Comparison of ENCODE assay signal across 9 cellular contexts in genomic region chr20:4720977-4721349, GRCh38. TPM values are rescaled to one million over a fixed set of nuclear protein-coding genes. Genes with fewer than 3 reads are reported as not detected.
A peak's percentile ranks its signal among the peaks of the same experiment; 100 is the strongest.
DNase-seq lines count a peak whose midpoint lies in the region; ATAC-seq, FAIRE-seq and TF ChIP-seq lines count a peak whose summit lies in the region.
"Had no signal": no experiment of that assay in that cellular context is flagged by ENCODE, and none has a peak within 500 bp of the region (broad histone marks: within the 10 kb centered on the region; RNA-seq: fewer than 3 reads in every experiment).

No MANE protein-coding gene starts in this region.

- no peak overlapping the region for H2AFZ ChIP-seq in DND-41 (ENCODE audit: low read depth, low read length)
- peak overlapping the region; percentile 43 for H2AFZ ChIP-seq in astrocyte (ENCODE audit: low read depth, low read length)
- peak overlapping the region; percentile 17 for H2AFZ ChIP-seq in neuron (ENCODE audit: low read depth, low read length)

- no peak for DNase-seq in DND-41
- DNase-seq in astrocyte (ENCODE audit: low read depth): no peak
- DNase-seq in effector CD8-positive, alpha-beta T cell (lab: John Stamatoyannopoulos, UW): no peak
- DNase-seq in stimulated activated CD4-positive, alpha-beta T cell treated with anti-CD3 and anti-CD28 coated beads, Interleukin-12 subunit alpha, Interleukin-12 subunit beta, amount 100 ng/mL, for 4 hours: no peak
- DNase-seq in midbrain (lab: John Stamatoyannopoulos, UW): no peak
- DNase-seq in pons (ENCODE audit: low spot score): no peak

- H3K4me1 Mint-ChIP-seq in astrocyte (ENCODE audit: low read depth, unreplicated experiment): peaks cover 8% of the 10 kb centered on the region

- ATAC-seq in DND-41 (ENCODE audit: insufficient read depth, low read depth): peak; percentile 41; the same call in 1 of the 3 replicates
- peak; percentile 8 for ATAC-seq in HG02970 (IDR thresholded peaks at IDR 0.05; ENCODE audit: low FRiP score, unreplicated experiment)

- H3K9me3 ChIP-seq in DND-41 (ENCODE audit: insufficient read depth, low read length, severe bottlenecking): no peaks in the 10 kb centered on the region
- H3K9me3 ChIP-seq in astrocyte (ENCODE audit: insufficient read depth, low read depth, low read length): no peaks in the 10 kb centered on the region
- H3K9me3 ChIP-seq in neuron (ENCODE audit: low read length): no peaks in the 10 kb centered on the region

- peaks cover 2% of the 10 kb centered on the region for H3K9me3 Mint-ChIP-seq in astrocyte (ENCODE audit: unreplicated experiment)

- no peaks in the 10 kb centered on the region for H4K20me1 ChIP-seq in DND-41 (ENCODE audit: insufficient read depth, low read length)
- H4K20me1 ChIP-seq in astrocyte (ENCODE audit: insufficient read depth, low read length): no peaks in the 10 kb centered on the region

- H3K4me3 ChIP-seq in DND-41 (ENCODE audit: low read depth in 1 of 2, low read length in 2 of 2) (no peak overlapping the region), astrocyte (ENCODE audit: insufficient read depth, low read depth, low read length) (no peak overlapping the region), neuron (ENCODE audit: low read length) (peak overlapping the region; percentile 38)

- FAIRE-seq in astrocyte (lab: Jason Lieb, UNC): no peak

- TF ChIP-seq CTCF in DND-41 (IDR thresholded peaks at IDR 0.05; ENCODE audit: borderline replicate concordance, extremely low read depth, low read length, poor library complexity, severe bottlenecking) (no peak), astrocyte (IDR thresholded peaks at IDR 0.05; ENCODE audit: insufficient read depth, low read depth, low read length) (no peak)

- H3K9ac ChIP-seq in DND-41 (ENCODE audit: low read depth, low read length): no peak overlapping the region
- no peak overlapping the region for H3K9ac ChIP-seq in astrocyte (ENCODE audit: low read length)

- no peaks in the 10 kb centered on the region for H3K36me3 Mint-ChIP-seq in astrocyte (ENCODE audit: low read depth, unreplicated experiment)

- H3K36me3 ChIP-seq in DND-41 (ENCODE audit: insufficient read depth, low read length) (no peaks in the 10 kb centered on the region), astrocyte (ENCODE audit: insufficient read depth, low read length) (no peaks in the 10 kb centered on the region), neuron (ENCODE audit: insufficient read depth, low read length) (no peaks in the 10 kb centered on the region)

- no peak overlapping the region for H3K4me2 ChIP-seq in DND-41 (ENCODE audit: insufficient read depth, low read length)
- peak overlapping the region; percentile 30 for H3K4me2 ChIP-seq in astrocyte (ENCODE audit: low read length)

- H3K27ac Mint-ChIP-seq in astrocyte (ENCODE audit: unreplicated experiment): no peak overlapping the region

- no peaks in the 10 kb centered on the region for H3K79me2 ChIP-seq in DND-41 (ENCODE audit: insufficient read depth, low read length)
- no peaks in the 10 kb centered on the region for H3K79me2 ChIP-seq in astrocyte (ENCODE audit: insufficient read depth, low read length)

- no peak overlapping the region for H3K4me3 Mint-ChIP-seq in astrocyte (ENCODE audit: unreplicated experiment)

- H3K4me1 ChIP-seq in DND-41 (ENCODE audit: insufficient read depth, low read length) (peaks cover 3% of the 10 kb centered on the region; the same call in 1 of the 2 replicates), astrocyte (ENCODE audit: insufficient read depth, low read length) (peaks cover 3% of the 10 kb centered on the region), neuron (ENCODE audit: insufficient read depth, low read length) (peaks cover 19% of the 10 kb centered on the region)

- H3K27me3 Mint-ChIP-seq in astrocyte (ENCODE audit: low read depth, unreplicated experiment): peaks cover 21% of the 10 kb centered on the region

- H3K27me3 ChIP-seq in DND-41 (ENCODE audit: insufficient read depth, low read length, poor library complexity) (peaks cover 6% of the 10 kb centered on the region), astrocyte (ENCODE audit: insufficient read depth, low read length) (peaks cover 17% of the 10 kb centered on the region), neuron (ENCODE audit: insufficient read depth, low read length) (peaks cover 8% of the 10 kb centered on the region)

- H3K27ac ChIP-seq in DND-41 (ENCODE audit: low read length) (no peak overlapping the region), astrocyte (ENCODE audit: low read depth, low read length) (no peak overlapping the region)

RNA-seq across cellular contexts. Expression of gene PRND, which starts 0.7 kb away (rescaled TPM):
- total RNA-seq in astrocyte: not detected in 2 replicates
- total RNA-seq: fibroblast of lung had no signal

RNA-seq across cellular contexts. Expression of gene PRNP, which starts 34.7 kb away (rescaled TPM):
- total RNA-seq in astrocyte: 108 and 117 TPM in 2 replicates
